26 cellular contexts compared by ENCODE assay signal in genomic region chr5:147085409-147085808, GRCh38.
"Had no signal": no experiment of that assay in that cellular context is flagged by ENCODE, and none has a peak within 500 bp of the region (broad histone marks: within the 10 kb centered on the region; RNA-seq: fewer than 3 reads in every experiment).

No MANE protein-coding gene starts in this region.

- H3K27me3 ChIP-seq: body of pancreas, breast epithelium, SJCRH30 had no signal

- H3K27ac ChIP-seq: body of pancreas, breast epithelium, SJCRH30, SK-N-MC had no signal

- DNase-seq: activated CD4-positive, alpha-beta T cell treated with anti-CD3 and anti-CD28 coated beads, Interleukin-2, amount 10 ng/mL, durations not matched to agents 24 days and 14 days; activated CD4-positive, alpha-beta T cell treated with anti-CD3 and anti-CD28 coated beads, Interleukin-2, amount 50 U/mL, for 4 hours; activated CD8-positive, alpha-beta T cell treated with anti-CD3 and anti-CD28 coated beads for 36 hours; activated effector memory CD4-positive, alpha-beta T cell treated with anti-CD3 and anti-CD28 coated beads, Interleukin-2, amount 50 U/mL, for 16 hours; activated naive CD4-positive, alpha-beta T cell; activated naive CD4-positive, alpha-beta T cell treated with anti-CD3 and anti-CD28 coated beads, Interleukin-2, amount 50 U/mL, for 16 hours; activated naive CD8-positive, alpha-beta T cell treated with anti-CD3 and anti-CD28 coated beads for 36 hours; activated T-cell treated with anti-CD3 and anti-CD28 coated beads, Interleukin-2, amount 50 U/mL, for 1 hour; activated T-cell treated with anti-CD3 and anti-CD28 coated beads, Interleukin-2, amount 50 U/mL, for 72 hours; body of pancreas; Karpas-422; KBM-7; NCI-H1105; NCI-H1417 treated with DMSO at 0.1 percent for 48 hours; NCI-H187 treated with DMSO at 0.1 percent for 48 hours; NCI-H226; NCI-H446 treated with DMSO at 0.1 percent for 48 hours; NCI-H524; SHP77; SJCRH30 had no signal

- H3K27me3 Mint-ChIP-seq: activated CD4-positive, alpha-beta T cell treated with anti-CD3 and anti-CD28 coated beads, Interleukin-2, amount 10 ng/mL, durations not matched to agents 24 days and 14 days had no signal

- ATAC-seq: activated CD8-positive, alpha-beta T cell treated with anti-CD3 and anti-CD28 coated beads for 36 hours; activated T-cell treated with anti-CD3 and anti-CD28 coated beads, Interleukin-2, amount 50 U/mL, for 72 hours; activated T-helper 17 cell treated with anti-CD3 and anti-CD28 coated beads, Interleukin-2, amount 50 U/mL, for 72 hours; body of pancreas; Panc1 had no signal

- H3K4me1 ChIP-seq: body of pancreas, breast epithelium, SJCRH30 had no signal

- H3K9me3 ChIP-seq: body of pancreas, breast epithelium, SJCRH30 had no signal

- H3K27ac Mint-ChIP-seq: activated CD4-positive, alpha-beta T cell treated with anti-CD3 and anti-CD28 coated beads, Interleukin-2, amount 10 ng/mL, durations not matched to agents 24 days and 14 days; activated CD8-positive, alpha-beta T cell treated with anti-CD3 and anti-CD28 coated beads for 36 hours; activated naive CD8-positive, alpha-beta T cell treated with anti-CD3 and anti-CD28 coated beads for 36 hours; activated T-cell treated with anti-CD3 and anti-CD28 coated beads, Interleukin-2, amount 50 U/mL, for 72 hours; activated T-helper 17 cell treated with anti-CD3 and anti-CD28 coated beads, Interleukin-2, amount 50 U/mL, for 72 hours; T-helper 1 cell treated with Interleukin-12 subunit alpha and Interleukin-12 subunit beta and Interleukin-4 antibody, amounts not matched to agents 30 μg/mL and 1 μg/mL, for 36 hours; T-helper 2 cell treated with Interferon-gamma antibody and Interleukin-4, amounts not matched to agents 5 μg/mL and 100 μg/mL, for 36 hours had no signal

- H3K4me3 Mint-ChIP-seq: activated CD4-positive, alpha-beta T cell treated with anti-CD3 and anti-CD28 coated beads, Interleukin-2, amount 10 ng/mL, durations not matched to agents 24 days and 14 days; activated CD8-positive, alpha-beta T cell treated with anti-CD3 and anti-CD28 coated beads for 36 hours; activated naive CD8-positive, alpha-beta T cell treated with anti-CD3 and anti-CD28 coated beads for 36 hours; activated T-cell treated with anti-CD3 and anti-CD28 coated beads, Interleukin-2, amount 50 U/mL, for 72 hours; activated T-helper 17 cell treated with anti-CD3 and anti-CD28 coated beads, Interleukin-2, amount 50 U/mL, for 72 hours; T-helper 1 cell treated with Interleukin-12 subunit alpha and Interleukin-12 subunit beta and Interleukin-4 antibody, amounts not matched to agents 30 μg/mL and 1 μg/mL, for 36 hours; T-helper 2 cell treated with Interferon-gamma antibody and Interleukin-4, amounts not matched to agents 5 μg/mL and 100 μg/mL, for 36 hours had no signal

- H3K36me3 ChIP-seq: breast epithelium, SJCRH30 had no signal

- H3K4me3 ChIP-seq: body of pancreas, breast epithelium, SJCRH30, SK-N-MC had no signal

- H3K36me3 Mint-ChIP-seq: activated naive CD8-positive, alpha-beta T cell treated with anti-CD3 and anti-CD28 coated beads for 36 hours had no signal

- H3K4me1 Mint-ChIP-seq: activated CD4-positive, alpha-beta T cell treated with anti-CD3 and anti-CD28 coated beads, Interleukin-2, amount 10 ng/mL, durations not matched to agents 24 days and 14 days; activated naive CD8-positive, alpha-beta T cell treated with anti-CD3 and anti-CD28 coated beads for 36 hours; activated T-helper 17 cell treated with anti-CD3 and anti-CD28 coated beads, Interleukin-2, amount 50 U/mL, for 72 hours had no signal

- H3K9me3 Mint-ChIP-seq: activated CD4-positive, alpha-beta T cell treated with anti-CD3 and anti-CD28 coated beads, Interleukin-2, amount 10 ng/mL, durations not matched to agents 24 days and 14 days; activated naive CD8-positive, alpha-beta T cell treated with anti-CD3 and anti-CD28 coated beads for 36 hours; activated T-cell treated with anti-CD3 and anti-CD28 coated beads, Interleukin-2, amount 50 U/mL, for 72 hours; T-helper 1 cell treated with Interleukin-12 subunit alpha and Interleukin-12 subunit beta and Interleukin-4 antibody, amounts not matched to agents 30 μg/mL and 1 μg/mL, for 36 hours; T-helper 2 cell treated with Interferon-gamma antibody and Interleukin-4, amounts not matched to agents 5 μg/mL and 100 μg/mL, for 36 hours had no signal
